ENCODE assay signal across 26 cellular contexts in genomic region chr5:9453480-9454011, GRCh38.
A peak's percentile ranks its signal among the peaks of the same experiment; 100 is the strongest.
DNase-seq lines count a peak whose midpoint lies in the region; ATAC-seq and TF ChIP-seq lines count a peak whose summit lies in the region.
"Had no signal": no experiment of that assay in that cellular context is flagged by ENCODE, and none has a peak within 500 bp of the region (broad histone marks: within the 10 kb centered on the region; RNA-seq: fewer than 3 reads in every experiment).

No MANE protein-coding gene starts in this region.

- no peak for ATAC-seq in GM18502 (IDR thresholded peaks at IDR 0.05; ENCODE audit: poor library complexity, unreplicated experiment)
- no peak for ATAC-seq in HG03045 (IDR thresholded peaks at IDR 0.05; ENCODE audit: unreplicated experiment)
- ATAC-seq: HCT116, K562, Panc1 had no signal

- H3K4me1 ChIP-seq in cardiac muscle cell (ENCODE audit: low read depth) (peaks cover 32% of the 10 kb centered on the region), left ventricle myocardium inferior (peaks cover 40% of the 10 kb centered on the region), esophagus muscularis mucosa (peaks cover 0 to 15% (median 0%) of the 10 kb centered on the region in 4 donors)

- WGBS in esophagus muscularis mucosa: 89% methylated on average over 2 of the region's 2 CpGs

- peaks cover 5% of the 10 kb centered on the region for H3K27me3 Mint-ChIP-seq in nephron progenitor cell (ENCODE audit: low read depth, poor library complexity)
- no peaks in the 10 kb centered on the region for H3K27me3 Mint-ChIP-seq in type B pancreatic cell

- H3K9me3 Mint-ChIP-seq in nephron progenitor cell (peaks cover 30% of the 10 kb centered on the region), type B pancreatic cell (peaks cover 9% of the 10 kb centered on the region)

- H3K4me3 Mint-ChIP-seq in nephron progenitor cell (no peak overlapping the region), type B pancreatic cell (no peak overlapping the region)
- H3K4me3 Mint-ChIP-seq: CD4-positive, CD25-positive, alpha-beta regulatory T cell had no signal

- H3K27ac ChIP-seq in cardiac muscle cell: peak overlapping the region; percentile 53
- H3K27ac ChIP-seq in left ventricle myocardium inferior (replicated peaks): no peak overlapping the region
- H3K27ac ChIP-seq in esophagus muscularis mucosa (replicated peaks in 1 of 4): no peak overlapping the region
- H3K27ac ChIP-seq: BLaER1 had no signal

- H3K4me3 ChIP-seq in cardiac muscle cell (no peak overlapping the region), left ventricle myocardium inferior (no peak overlapping the region), esophagus muscularis mucosa (no peak overlapping the region)
- H3K4me3 ChIP-seq: BLaER1, K562 had no signal

- intact Hi-C loops in left ventricle myocardium inferior (cut with micrococcal nuclease): no loop called here
- intact Hi-C loops in esophagus muscularis mucosa (cut with DNase I): no loop called here

- no peaks in the 10 kb centered on the region for H3K36me3 ChIP-seq in cardiac muscle cell
- H3K36me3 ChIP-seq in left ventricle myocardium inferior: no peaks in the 10 kb centered on the region
- no peaks in the 10 kb centered on the region for H3K36me3 ChIP-seq in esophagus muscularis mucosa
- H3K36me3 ChIP-seq: BLaER1 had no signal

- no peak for DNase-seq in cardiac muscle cell (ENCODE audit: low read depth in 1 of 2, low spot score in 1 of 2)
- DNase-seq in left ventricle myocardium inferior: no peak
- peak; percentile 60 for DNase-seq in esophagus muscularis mucosa (ENCODE audit: extremely low spot score)
- no peak for DNase-seq in nephron progenitor cell
- no peak for DNase-seq in type B pancreatic cell (ENCODE audit: extremely low spot score, unreplicated experiment)
- DNase-seq in A172 (ENCODE audit: low spot score): no peak
- DNase-seq: 8988T; CD4-positive, CD25-positive, alpha-beta regulatory T cell; DMS153; DND-41; Kasumi-1; NCI-H1092 treated with DMSO at 0.1 percent for 48 hours; NCI-H1436; NCI-H187; NCI-H2081 treated with DMSO at 0.1 percent for 48 hours; NCI-H2171; NCI-H226; NCI-H510A; NCI-H69; SIG-M5 had no signal

- peaks cover 32% of the 10 kb centered on the region for H3K36me3 Mint-ChIP-seq in nephron progenitor cell (ENCODE audit: low read depth)
- H3K36me3 Mint-ChIP-seq in type B pancreatic cell: peaks cover 18% of the 10 kb centered on the region
- H3K36me3 Mint-ChIP-seq: CD4-positive, CD25-positive, alpha-beta regulatory T cell had no signal

- H3K27me3 ChIP-seq in cardiac muscle cell: no peaks in the 10 kb centered on the region
- H3K27me3 ChIP-seq in left ventricle myocardium inferior (ENCODE audit: low read depth): no peaks in the 10 kb centered on the region
- no peaks in the 10 kb centered on the region for H3K27me3 ChIP-seq in esophagus muscularis mucosa
- H3K27me3 ChIP-seq: BLaER1 had no signal

- H3K4me1 Mint-ChIP-seq in nephron progenitor cell: peaks cover 78% of the 10 kb centered on the region
- H3K4me1 Mint-ChIP-seq in type B pancreatic cell (ENCODE audit: unreplicated experiment): peaks cover 48% of the 10 kb centered on the region
- H3K4me1 Mint-ChIP-seq: CD4-positive, CD25-positive, alpha-beta regulatory T cell had no signal

- TF ChIP-seq CTCF in cardiac muscle cell (IDR thresholded peaks at IDR 0.05; ENCODE audit: low read depth, low read length) (no peak), left ventricle myocardium inferior (IDR thresholded peaks at IDR 0.05; ENCODE audit: borderline replicate concordance) (no peak), esophagus muscularis mucosa (IDR thresholded peaks at IDR 0.05) (no peak), nephron progenitor cell (IDR thresholded peaks at IDR 0.05) (no peak), type B pancreatic cell (conservative IDR thresholded peaks at IDR 0.05) (no peak)

- peak overlapping the region; percentile 82 for H3K27ac Mint-ChIP-seq in nephron progenitor cell
- peak overlapping the region; percentile 70 for H3K27ac Mint-ChIP-seq in type B pancreatic cell
- H3K27ac Mint-ChIP-seq: CD4-positive, CD25-positive, alpha-beta regulatory T cell had no signal

- no peak for TF ChIP-seq EP300 in esophagus muscularis mucosa (IDR thresholded peaks at IDR 0.05)

- TF ChIP-seq POLR2A in esophagus muscularis mucosa (IDR thresholded peaks at IDR 0.05; ENCODE audit: low read depth): no peak

- H3K9me3 ChIP-seq in cardiac muscle cell (ENCODE audit: low read depth): no peaks in the 10 kb centered on the region
- peaks cover 12% of the 10 kb centered on the region for H3K9me3 ChIP-seq in left ventricle myocardium inferior (replicated peaks)
- H3K9me3 ChIP-seq in esophagus muscularis mucosa: peaks cover 0 to 7% (median 0%) of the 10 kb centered on the region in 4 donors
